ENCODE assay signal across 9 cellular contexts in the genomic region with DNA sequence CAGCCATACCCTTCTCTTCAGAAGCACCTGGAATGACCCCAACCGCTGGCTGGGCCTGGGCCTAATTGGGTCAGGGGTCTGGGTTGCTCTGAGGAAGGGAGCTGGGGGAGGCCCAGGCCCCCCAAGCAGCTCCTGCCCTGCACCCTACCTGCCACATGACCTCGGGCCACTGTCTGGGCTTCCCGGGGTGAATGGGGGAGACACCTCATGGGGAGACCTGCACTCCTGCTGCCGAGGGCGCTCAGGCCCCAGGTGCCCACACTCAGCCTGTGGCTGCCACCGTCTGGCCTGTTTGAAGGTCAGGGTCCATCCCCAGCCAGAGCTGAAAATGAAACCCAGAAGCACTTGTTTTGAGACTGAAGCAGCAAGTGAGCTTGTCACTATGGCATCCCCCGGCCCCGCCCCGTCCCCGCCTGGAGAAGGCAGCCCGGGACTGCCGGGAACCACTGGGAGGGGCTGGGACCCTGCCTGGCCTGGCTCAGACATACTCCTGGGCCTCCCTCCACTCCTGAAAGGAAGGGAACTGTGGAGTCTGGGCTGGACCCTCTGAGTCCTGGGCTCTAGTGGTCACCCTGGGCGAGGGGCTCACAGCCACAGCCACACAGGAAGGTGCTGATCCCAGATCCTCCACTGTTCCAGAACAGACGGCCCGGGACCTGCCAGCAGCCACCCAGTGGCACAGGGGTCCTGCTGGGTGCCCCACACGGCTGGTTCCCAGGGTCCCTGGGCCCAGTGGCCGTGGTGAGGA. TPM values are rescaled to one million over a fixed set of nuclear protein-coding genes. Genes with fewer than 3 reads are reported as not detected.
A peak's percentile ranks its signal among the peaks of the same experiment; 100 is the strongest.
DNase-seq lines count a peak whose midpoint lies in the region; ATAC-seq, FAIRE-seq and TF ChIP-seq lines count a peak whose summit lies in the region.
"Had no signal": no experiment of that assay in that cellular context is flagged by ENCODE, and none has a peak within 500 bp of the region (broad histone marks: within the 10 kb centered on the region; RNA-seq: fewer than 3 reads in every experiment).

No MANE protein-coding gene starts in this region.

- no peak for FAIRE-seq in H1 (lab: Jason Lieb, UNC)

- no peak for TF ChIP-seq CTCF in H1 (IDR thresholded peaks at IDR 0.05; ENCODE audit: control extremely low read depth in 1 of 3, insufficient read depth in 1 of 3, low read depth in 1 of 3, low read length in 3 of 3)

- no peak for TF ChIP-seq EP300 in H1 (IDR thresholded peaks at IDR 0.05; ENCODE audit: borderline replicate concordance in 1 of 2, low read depth in 2 of 2, low read length in 2 of 2)

- H3K79me2 ChIP-seq in ACC112 (ENCODE audit: control insufficient read depth, insufficient read depth, low read length, unreplicated experiment), result no peaks in the 10 kb centered on the region
- no peaks in the 10 kb centered on the region for H3K79me2 ChIP-seq in H1 (ENCODE audit: control insufficient read depth in 1 of 2, insufficient read depth in 2 of 2, low read length in 2 of 2)

- H3K4ac ChIP-seq in H1 (replicated peaks; ENCODE audit: insufficient read length, low read depth, low read length), result no peak overlapping the region

- peak overlapping the region; percentile 74 for H4K8ac ChIP-seq in H1 (ENCODE audit: extremely low read depth, insufficient read depth, low read length)

- no peak overlapping the region for H4K91ac ChIP-seq in H1 (replicated peaks; ENCODE audit: insufficient read length, low read length)

- no peak overlapping the region; the same call in 1 of the 2 replicates for H3K18ac ChIP-seq in H1 (ENCODE audit: extremely low read depth, low read length)

- H2AFZ ChIP-seq in ACC112 (ENCODE audit: low read length, unreplicated experiment) (no peak overlapping the region), H1 (ENCODE audit: low read length) (no peak overlapping the region)
- H2AFZ ChIP-seq: PC-9 had no signal

- H3K14ac ChIP-seq in H1 (ENCODE audit: insufficient read length), result no peak overlapping the region

- no peak overlapping the region for H2BK12ac ChIP-seq in H1 (ENCODE audit: low read depth, low read length)

- no peaks in the 10 kb centered on the region; the same call in 1 of the 2 replicates for H3K36me3 ChIP-seq in ACC112 (ENCODE audit: insufficient read depth, low read length)
- peaks cover 0 to 23% (median 5%) of the 10 kb centered on the region in 4 experiments; a peak in 4 of 8 replicates for H3K36me3 ChIP-seq in H1 (ENCODE audit: control insufficient read depth in 2 of 4, insufficient read depth in 4 of 4, low read length in 3 of 4)
- H3K36me3 ChIP-seq in mesodermal cell (ENCODE audit: control insufficient read depth, insufficient read depth, low read length), result peaks cover 12% of the 10 kb centered on the region

- H3K9ac ChIP-seq in H1 (replicated peaks in 1 of 4; ENCODE audit: extremely low read depth in 1 of 4, low read depth in 3 of 4, low read length in 3 of 4), result no peak overlapping the region

- H3K23me2 ChIP-seq in H1 (ENCODE audit: low read depth, low read length), result no peaks in the 10 kb centered on the region

- TF ChIP-seq RAD21 in H1 (IDR thresholded peaks at IDR 0.05 in 1 of 2, conservative IDR thresholded peaks at IDR 0.05 in 1 of 2; ENCODE audit: low read depth in 2 of 2, low read length in 2 of 2), result no peak

- H2BK120ac ChIP-seq in H1 (replicated peaks; ENCODE audit: low read depth, low read length), result no peak overlapping the region

- peak in 1 of 2 experiments; percentile 21; a peak in 1 of 3 replicates for TF ChIP-seq POLR2A in H1 (IDR thresholded peaks at IDR 0.05; ENCODE audit: control extremely low read depth in 1 of 2, low read depth in 2 of 2, low read length in 2 of 2)

- DNase-seq in LHCN-M2 (ENCODE audit: low read depth) (peak; percentile 21), H1 (ENCODE audit: low read depth in 1 of 2, low spot score in 2 of 2) (peak in 1 of 2 experiments; percentile 81), AML-193 (lab: John Stamatoyannopoulos, UW) (no peak)
- DNase-seq in stimulated activated CD4-positive, alpha-beta T cell treated with anti-CD3 and anti-CD28 coated beads, Interleukin-2, amount 100 ng/mL, for 48 hours, result no peak
- DNase-seq in activated effector memory CD4-positive, alpha-beta T cell treated with anti-CD3 and anti-CD28 coated beads, Interleukin-2, amount 50 U/mL, for 16 hours, result no peak

- no peak overlapping the region for H3K23ac ChIP-seq in H1 (ENCODE audit: insufficient read length)

- CTCF ChIA-PET in H1 (lab: Charles Lee; ENCODE audit: partially characterized antibody), result interaction anchor here (0.6 to 2.6 kb wide), 6 partner anchors 8 to 90 kb away, joined by 3 to 14 read pairs (median 3); no protein-coding TSS in a partner anchor

- H3K4me1 ChIP-seq in ACC112 (ENCODE audit: control insufficient read depth, insufficient read depth, low read length, unreplicated experiment) (peaks cover 21% of the 10 kb centered on the region), H1 (replicated peaks in 1 of 4; ENCODE audit: control insufficient read depth in 3 of 4, insufficient read depth in 4 of 4, low read length in 3 of 4) (no peaks in the 10 kb centered on the region; a peak in 2 of 7 replicates), mesodermal cell (ENCODE audit: control insufficient read depth, insufficient read depth, low read length, poor library complexity, severe bottlenecking) (peaks cover 15% of the 10 kb centered on the region)

- 80% methylated on average over 12 of the region's 17 CpGs; no CpG with 5 or more reads in 1 of the 2 experiments for WGBS in H1 (ENCODE audit: extremely low coverage in 1 of 2, insufficient coverage in 1 of 2, insufficient read length in 1 of 2, insufficient replicate concordance in 2 of 2, low coverage in 1 of 2, low lambda C conversion rate in 2 of 2, missing lambda C conversion rate in 1 of 2), 2 experiments
- 55 to 58% methylated on average over 14 to 16 of the region's 17 CpGs for WGBS in mesodermal cell (ENCODE audit: insufficient coverage in 2 of 2), 2 experiments

- no peaks in the 10 kb centered on the region for H3K79me1 ChIP-seq in H1 (ENCODE audit: low read depth, low read length)

- no peak overlapping the region for H2BK5ac ChIP-seq in H1 (ENCODE audit: low read depth, low read length)

- no peak overlapping the region for H2BK15ac ChIP-seq in H1 (ENCODE audit: low read length)

- ATAC-seq in HG03439 (IDR thresholded peaks at IDR 0.05; ENCODE audit: unreplicated experiment), result no peak

- H3K4me3 ChIP-seq in ACC112 (ENCODE audit: low read depth, low read length) (no peak overlapping the region), H1 (ENCODE audit: extremely low read depth in 1 of 4, insufficient read depth in 2 of 4, low read depth in 3 of 4, low read length in 4 of 4) (no peak overlapping the region), mesodermal cell (ENCODE audit: extremely low read depth, insufficient read depth, low read length, poor library complexity, severe bottlenecking) (no peak overlapping the region)
- H3K4me3 ChIP-seq: PC-9 had no signal

- peak overlapping the region; percentile 6 for H3K56ac ChIP-seq in H1 (replicated peaks; ENCODE audit: insufficient read length, low read depth, low read length)

- no peak overlapping the region for H2AK5ac ChIP-seq in H1 (ENCODE audit: low read depth, low read length)

- H3K27me3 ChIP-seq in ACC112 (ENCODE audit: insufficient read depth, low read length), result no peaks in the 10 kb centered on the region
- H3K27me3 ChIP-seq in H1 (replicated peaks in 1 of 4; ENCODE audit: control insufficient read depth in 3 of 4, extremely low read depth in 1 of 4, insufficient read depth in 3 of 4, low read length in 3 of 4), result no peaks in the 10 kb centered on the region

- H2BK20ac ChIP-seq in H1 (ENCODE audit: low read length), result no peak overlapping the region

- H3K27ac ChIP-seq in ACC112 (ENCODE audit: low read depth, low read length) (peak overlapping the region; percentile 25; the same call in 1 of the 2 replicates), H1 (ENCODE audit: low read depth, low read length) (0 out of 2 replicates have a peak overlapping the region, but pooled peaks have one; percentile 15), mesodermal cell (ENCODE audit: low read depth, low read length, severe bottlenecking) (peak overlapping the region; percentile 23)
- H3K27ac ChIP-seq: PC-9 had no signal

- POLR2A ChIA-PET in H1 (lab: Charles Lee; ENCODE audit: partially characterized antibody), result interaction anchor here (0.6 to 2.4 kb wide), 11 partner anchors 9 to 381 kb away, joined by 3 to 11 read pairs (median 4); no protein-coding TSS in a partner anchor

- H3K4me2 ChIP-seq in H1 (ENCODE audit: insufficient read depth in 1 of 2, low read depth in 2 of 2, low read length in 2 of 2), result no peak overlapping the region
- H3K4me2 ChIP-seq: PC-9 had no signal

- no peaks in the 10 kb centered on the region for H4K20me1 ChIP-seq in H1 (replicated peaks in 1 of 2; ENCODE audit: control insufficient read depth in 1 of 2, insufficient read depth in 2 of 2, low read length in 2 of 2)

- no peak overlapping the region for H4K5ac ChIP-seq in H1 (ENCODE audit: insufficient read length, low read depth, low read length)

- H3K9me3 ChIP-seq in H1 (ENCODE audit: insufficient read depth in 2 of 2, low read depth in 1 of 2, low read length in 1 of 2) (no peaks in the 10 kb centered on the region), mesodermal cell (ENCODE audit: control insufficient read depth, low read length) (no peaks in the 10 kb centered on the region)

RNA-seq across cellular contexts. Expression of a gene that starts 7.4 kb away (rescaled TPM):
- total RNA-seq in LHCN-M2 (2014; rRNA removed), result 25.5 and 27.4 TPM in 2 replicates
- polyA plus RNA-seq in LHCN-M2 (2012), result 8.5 TPM
- 7.7 and 8.5 TPM in 2 replicates for total RNA-seq in H1 (2021; fragmentation: NEBNext Ultra II Directional; extraction: Animal tissue kit (Norgen Biotek cat#: 25700))
- polyA plus RNA-seq in H1 (2011; rRNA removed), result 5.3 and 7.4 TPM in 2 replicates
- polyA plus RNA-seq in H1 (2011; cell fraction: cytosol; rRNA removed), result 7.2 TPM
- 64.5 TPM for polyA plus RNA-seq in H1 (2011; cell fraction: nucleus; rRNA removed)
- 4.7 to 12.0 TPM (median 11.0 TPM) in 4 replicates for polyA plus RNA-seq in H1 (2012, experiment 1 of 2)
- polyA plus RNA-seq in H1 (2012, experiment 2 of 2), result 4.4 TPM
- 8.1 TPM for polyA plus RNA-seq in H1 (2013, experiment 1 of 2)
- polyA plus RNA-seq in H1 (2013, experiment 2 of 2), result 6.8 TPM
- 8.8 and 9.6 TPM in 2 replicates for polyA minus RNA-seq in H1 (2011; rRNA and poly(A)+ RNA removed)
- polyA minus RNA-seq in H1 (2011; cell fraction: cytosol; rRNA and poly(A)+ RNA removed), result 5.7 TPM
- 14.6 TPM for polyA minus RNA-seq in H1 (2011; cell fraction: nucleus; rRNA and poly(A)+ RNA removed)
- 32.1 TPM for polyA plus RNA-seq in mesodermal cell (2013, experiment 1 of 2)
- 22.4 TPM for polyA plus RNA-seq in mesodermal cell (2013, experiment 2 of 2)

RNA-seq across cellular contexts. Expression of a gene that starts 37.5 kb away (rescaled TPM):
- 68.9 and 69.6 TPM in 2 replicates for total RNA-seq in LHCN-M2 (2014; rRNA removed)
- polyA plus RNA-seq in LHCN-M2 (2012), result 64.5 TPM
- total RNA-seq in H1 (2021; fragmentation: NEBNext Ultra II Directional; extraction: Animal tissue kit (Norgen Biotek cat#: 25700)), result 104 and 116 TPM in 2 replicates
- polyA plus RNA-seq in H1 (2011; rRNA removed), result 76.9 and 115 TPM in 2 replicates
- polyA plus RNA-seq in H1 (2011; cell fraction: cytosol; rRNA removed), result 49.6 TPM
- 250 TPM for polyA plus RNA-seq in H1 (2011; cell fraction: nucleus; rRNA removed)
- polyA plus RNA-seq in H1 (2012, experiment 1 of 2), result 41.9 to 92.6 TPM (median 87.4 TPM) in 4 replicates
- 126 TPM for polyA plus RNA-seq in H1 (2012, experiment 2 of 2)
- polyA plus RNA-seq in H1 (2013, experiment 1 of 2), result 56.2 TPM
- 50.8 TPM for polyA plus RNA-seq in H1 (2013, experiment 2 of 2)
- 37.2 and 46.1 TPM in 2 replicates for polyA minus RNA-seq in H1 (2011; rRNA and poly(A)+ RNA removed)
- polyA minus RNA-seq in H1 (2011; cell fraction: cytosol; rRNA and poly(A)+ RNA removed), result 61.9 TPM
- 96.2 TPM for polyA minus RNA-seq in H1 (2011; cell fraction: nucleus; rRNA and poly(A)+ RNA removed)
- 71.6 TPM for polyA plus RNA-seq in mesodermal cell (2013, experiment 1 of 2)
- polyA plus RNA-seq in mesodermal cell (2013, experiment 2 of 2), result 53.3 TPM
